In the genomic region with DNA sequence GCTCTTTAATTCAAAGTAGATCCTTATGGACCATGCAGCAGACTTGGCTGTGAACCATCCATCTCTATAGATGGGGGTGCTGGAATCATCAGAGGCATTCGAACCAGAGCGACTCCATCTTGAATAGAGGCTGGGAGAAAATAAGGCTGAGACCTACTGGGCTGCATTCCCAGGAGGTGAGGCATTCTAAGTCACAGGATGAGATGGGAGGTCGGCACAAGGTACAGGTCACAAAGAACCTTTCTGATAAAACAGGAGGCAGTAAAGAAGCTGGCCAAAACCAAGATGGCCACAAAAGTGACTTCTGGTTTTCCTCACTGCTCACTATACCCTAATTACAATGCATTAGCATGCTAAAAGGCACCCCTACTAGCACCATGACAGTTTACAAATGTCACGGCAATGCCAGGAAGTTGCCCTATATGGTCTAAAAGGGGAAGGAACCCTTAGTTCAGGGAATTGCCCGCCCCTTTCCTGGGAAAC, we compare ENCODE assay signal across 1 cellular context.
TF ChIP-seq lines count a peak whose summit lies in the region.

No MANE protein-coding gene starts in this region.

TF ChIP-seq in K562, 482 proteins besides CTCF, POLR2A, EP300 and RAD21 (continued from another document):
- TF ChIP-seq, protein P1, sequence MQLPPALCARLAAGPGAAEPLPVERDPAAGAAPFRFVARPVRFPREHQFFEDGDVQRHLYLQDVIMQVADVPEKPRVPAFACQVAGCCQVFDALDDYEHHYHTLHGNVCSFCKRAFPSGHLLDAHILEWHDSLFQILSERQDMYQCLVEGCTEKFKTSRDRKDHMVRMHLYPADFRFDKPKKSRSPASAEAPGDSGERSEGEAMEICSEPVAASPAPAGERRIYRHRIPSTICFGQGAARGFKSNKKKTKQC (CRISPR knock-in tag; IDR thresholded peaks at IDR 0.05): no peak
- TF ChIP-seq, protein P2, sequence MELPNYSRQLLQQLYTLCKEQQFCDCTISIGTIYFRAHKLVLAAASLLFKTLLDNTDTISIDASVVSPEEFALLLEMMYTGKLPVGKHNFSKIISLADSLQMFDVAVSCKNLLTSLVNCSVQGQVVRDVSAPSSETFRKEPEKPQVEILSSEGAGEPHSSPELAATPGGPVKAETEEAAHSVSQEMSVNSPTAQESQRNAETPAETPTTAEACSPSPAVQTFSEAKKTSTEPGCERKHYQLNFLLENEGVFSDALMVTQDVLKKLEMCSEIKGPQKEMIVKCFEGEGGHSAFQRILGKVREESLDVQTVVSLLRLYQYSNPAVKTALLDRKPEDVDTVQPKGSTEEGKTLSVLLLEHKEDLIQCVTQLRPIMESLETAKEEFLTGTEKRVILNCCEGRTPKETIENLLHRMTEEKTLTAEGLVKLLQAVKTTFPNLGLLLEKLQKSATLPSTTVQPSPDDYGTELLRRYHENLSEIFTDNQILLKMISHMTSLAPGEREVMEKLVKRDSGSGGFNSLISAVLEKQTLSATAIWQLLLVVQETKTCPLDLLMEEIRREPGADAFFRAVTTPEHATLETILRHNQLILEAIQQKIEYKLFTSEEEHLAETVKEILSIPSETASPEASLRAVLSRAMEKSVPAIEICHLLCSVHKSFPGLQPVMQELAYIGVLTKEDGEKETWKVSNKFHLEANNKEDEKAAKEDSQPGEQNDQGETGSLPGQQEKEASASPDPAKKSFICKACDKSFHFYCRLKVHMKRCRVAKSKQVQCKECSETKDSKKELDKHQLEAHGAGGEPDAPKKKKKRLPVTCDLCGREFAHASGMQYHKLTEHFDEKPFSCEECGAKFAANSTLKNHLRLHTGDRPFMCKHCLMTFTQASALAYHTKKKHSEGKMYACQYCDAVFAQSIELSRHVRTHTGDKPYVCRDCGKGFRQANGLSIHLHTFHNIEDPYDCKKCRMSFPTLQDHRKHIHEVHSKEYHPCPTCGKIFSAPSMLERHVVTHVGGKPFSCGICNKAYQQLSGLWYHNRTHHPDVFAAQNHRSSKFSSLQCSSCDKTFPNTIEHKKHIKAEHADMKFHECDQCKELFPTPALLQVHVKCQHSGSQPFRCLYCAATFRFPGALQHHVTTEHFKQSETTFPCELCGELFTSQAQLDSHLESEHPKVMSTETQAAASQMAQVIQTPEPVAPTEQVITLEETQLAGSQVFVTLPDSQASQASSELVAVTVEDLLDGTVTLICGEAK (IDR thresholded peaks at IDR 0.05): no peak
- TF ChIP-seq, protein P2 (CRISPR knock-in tag; IDR thresholded peaks at IDR 0.05): no peak
- no peak for TF ChIP-seq MECOM (CRISPR knock-in tag; IDR thresholded peaks at IDR 0.05)
- 0 out of 2 replicates have a peak, but pooled peaks have one; percentile 8 for TF ChIP-seq ZNF133 (CRISPR knock-in tag; IDR thresholded peaks at IDR 0.05)
- TF ChIP-seq TRIM28 (IDR thresholded peaks at IDR 0.05): no peak
- TF ChIP-seq TBP (optimal IDR thresholded peaks at IDR 0.05; ENCODE audit: low read depth, low read length): no peak
- TF ChIP-seq ZKSCAN1 (IDR thresholded peaks at IDR 0.05; ENCODE audit: low read depth, low read length): no peak
- no peak for TF ChIP-seq HDAC3 (IDR thresholded peaks at IDR 0.05; ENCODE audit: borderline replicate concordance, partially characterized antibody)
- TF ChIP-seq, protein P3, sequence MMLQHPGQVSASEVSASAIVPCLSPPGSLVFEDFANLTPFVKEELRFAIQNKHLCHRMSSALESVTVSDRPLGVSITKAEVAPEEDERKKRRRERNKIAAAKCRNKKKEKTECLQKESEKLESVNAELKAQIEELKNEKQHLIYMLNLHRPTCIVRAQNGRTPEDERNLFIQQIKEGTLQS (IDR thresholded peaks at IDR 0.05): no peak
- TF ChIP-seq, protein P3 (CRISPR knock-in tag; conservative IDR thresholded peaks at IDR 0.05): no peak
- peak; percentile 87 for TF ChIP-seq ZNF41 (CRISPR knock-in tag; conservative IDR thresholded peaks at IDR 0.05)
- no peak for TF ChIP-seq RFX5 (IDR thresholded peaks at IDR 0.05; ENCODE audit: low read depth, low read length)
- no peak for TF ChIP-seq ZBTB1 (CRISPR knock-in tag; IDR thresholded peaks at IDR 0.05; ENCODE audit: borderline replicate concordance, low read depth)
- TF ChIP-seq ZNF239 (CRISPR knock-in tag; IDR thresholded peaks at IDR 0.05): peak; percentile 90
- no peak for TF ChIP-seq MYBL2 (IDR thresholded peaks at IDR 0.05; ENCODE audit: low read depth)
- TF ChIP-seq MYBL2 (CRISPR knock-in tag; IDR thresholded peaks at IDR 0.05; ENCODE audit: borderline replicate concordance): no peak
- peak; percentile 95 for TF ChIP-seq SMAD3 (CRISPR knock-in tag; conservative IDR thresholded peaks at IDR 0.05)
- TF ChIP-seq NFATC3 (IDR thresholded peaks at IDR 0.05): no peak
- TF ChIP-seq HEY1 (CRISPR knock-in tag; IDR thresholded peaks at IDR 0.05; ENCODE audit: borderline replicate concordance): no peak
- TF ChIP-seq GATA2 (CRISPR knock-in tag; IDR thresholded peaks at IDR 0.05): no peak
- TF ChIP-seq, protein P4, sequence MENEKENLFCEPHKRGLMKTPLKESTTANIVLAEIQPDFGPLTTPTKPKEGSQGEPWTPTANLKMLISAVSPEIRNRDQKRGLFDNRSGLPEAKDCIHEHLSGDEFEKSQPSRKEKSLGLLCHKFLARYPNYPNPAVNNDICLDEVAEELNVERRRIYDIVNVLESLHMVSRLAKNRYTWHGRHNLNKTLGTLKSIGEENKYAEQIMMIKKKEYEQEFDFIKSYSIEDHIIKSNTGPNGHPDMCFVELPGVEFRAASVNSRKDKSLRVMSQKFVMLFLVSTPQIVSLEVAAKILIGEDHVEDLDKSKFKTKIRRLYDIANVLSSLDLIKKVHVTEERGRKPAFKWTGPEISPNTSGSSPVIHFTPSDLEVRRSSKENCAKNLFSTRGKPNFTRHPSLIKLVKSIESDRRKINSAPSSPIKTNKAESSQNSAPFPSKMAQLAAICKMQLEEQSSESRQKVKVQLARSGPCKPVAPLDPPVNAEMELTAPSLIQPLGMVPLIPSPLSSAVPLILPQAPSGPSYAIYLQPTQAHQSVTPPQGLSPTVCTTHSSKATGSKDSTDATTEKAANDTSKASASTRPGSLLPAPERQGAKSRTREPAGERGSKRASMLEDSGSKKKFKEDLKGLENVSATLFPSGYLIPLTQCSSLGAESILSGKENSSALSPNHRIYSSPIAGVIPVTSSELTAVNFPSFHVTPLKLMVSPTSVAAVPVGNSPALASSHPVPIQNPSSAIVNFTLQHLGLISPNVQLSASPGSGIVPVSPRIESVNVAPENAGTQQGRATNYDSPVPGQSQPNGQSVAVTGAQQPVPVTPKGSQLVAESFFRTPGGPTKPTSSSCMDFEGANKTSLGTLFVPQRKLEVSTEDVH (IDR thresholded peaks at IDR 0.05; ENCODE audit: low read depth, partially characterized antibody): no peak
- TF ChIP-seq ZNF445 (CRISPR knock-in tag; IDR thresholded peaks at IDR 0.05; ENCODE audit: low read depth): peak; percentile 50; the same call in 1 of the 2 replicates
- TF ChIP-seq SPI1 (IDR thresholded peaks at IDR 0.05; ENCODE audit: borderline replicate concordance, low read depth, low read length): no peak
- TF ChIP-seq ZNF24 (IDR thresholded peaks at IDR 0.05): no peak
- TF ChIP-seq, protein P5, sequence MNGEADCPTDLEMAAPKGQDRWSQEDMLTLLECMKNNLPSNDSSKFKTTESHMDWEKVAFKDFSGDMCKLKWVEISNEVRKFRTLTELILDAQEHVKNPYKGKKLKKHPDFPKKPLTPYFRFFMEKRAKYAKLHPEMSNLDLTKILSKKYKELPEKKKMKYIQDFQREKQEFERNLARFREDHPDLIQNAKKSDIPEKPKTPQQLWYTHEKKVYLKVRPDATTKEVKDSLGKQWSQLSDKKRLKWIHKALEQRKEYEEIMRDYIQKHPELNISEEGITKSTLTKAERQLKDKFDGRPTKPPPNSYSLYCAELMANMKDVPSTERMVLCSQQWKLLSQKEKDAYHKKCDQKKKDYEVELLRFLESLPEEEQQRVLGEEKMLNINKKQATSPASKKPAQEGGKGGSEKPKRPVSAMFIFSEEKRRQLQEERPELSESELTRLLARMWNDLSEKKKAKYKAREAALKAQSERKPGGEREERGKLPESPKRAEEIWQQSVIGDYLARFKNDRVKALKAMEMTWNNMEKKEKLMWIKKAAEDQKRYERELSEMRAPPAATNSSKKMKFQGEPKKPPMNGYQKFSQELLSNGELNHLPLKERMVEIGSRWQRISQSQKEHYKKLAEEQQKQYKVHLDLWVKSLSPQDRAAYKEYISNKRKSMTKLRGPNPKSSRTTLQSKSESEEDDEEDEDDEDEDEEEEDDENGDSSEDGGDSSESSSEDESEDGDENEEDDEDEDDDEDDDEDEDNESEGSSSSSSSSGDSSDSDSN (IDR thresholded peaks at IDR 0.05; ENCODE audit: borderline replicate concordance in 1 of 2, low read depth in 2 of 2, low read length in 2 of 2): no peak
- peak; percentile 92 for TF ChIP-seq HIVEP1 (CRISPR knock-in tag; IDR thresholded peaks at IDR 0.05)
- TF ChIP-seq ZC3H8 (IDR thresholded peaks at IDR 0.05): no peak
- 0 out of 2 replicates have a peak, but pooled peaks have one; percentile 68 for TF ChIP-seq RHOXF2B (CRISPR knock-in tag; conservative IDR thresholded peaks at IDR 0.05)
- TF ChIP-seq, protein P6, sequence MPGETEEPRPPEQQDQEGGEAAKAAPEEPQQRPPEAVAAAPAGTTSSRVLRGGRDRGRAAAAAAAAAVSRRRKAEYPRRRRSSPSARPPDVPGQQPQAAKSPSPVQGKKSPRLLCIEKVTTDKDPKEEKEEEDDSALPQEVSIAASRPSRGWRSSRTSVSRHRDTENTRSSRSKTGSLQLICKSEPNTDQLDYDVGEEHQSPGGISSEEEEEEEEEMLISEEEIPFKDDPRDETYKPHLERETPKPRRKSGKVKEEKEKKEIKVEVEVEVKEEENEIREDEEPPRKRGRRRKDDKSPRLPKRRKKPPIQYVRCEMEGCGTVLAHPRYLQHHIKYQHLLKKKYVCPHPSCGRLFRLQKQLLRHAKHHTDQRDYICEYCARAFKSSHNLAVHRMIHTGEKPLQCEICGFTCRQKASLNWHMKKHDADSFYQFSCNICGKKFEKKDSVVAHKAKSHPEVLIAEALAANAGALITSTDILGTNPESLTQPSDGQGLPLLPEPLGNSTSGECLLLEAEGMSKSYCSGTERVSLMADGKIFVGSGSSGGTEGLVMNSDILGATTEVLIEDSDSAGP (CRISPR knock-in tag; IDR thresholded peaks at IDR 0.05): no peak
- TF ChIP-seq ZNF12 (CRISPR knock-in tag; IDR thresholded peaks at IDR 0.05): no peak
- no peak for TF ChIP-seq RBM25 (IDR thresholded peaks at IDR 0.05; ENCODE audit: low read depth, low read length, severe bottlenecking)
- TF ChIP-seq KAT2B (IDR thresholded peaks at IDR 0.05; ENCODE audit: low read depth, low read length): no peak
- no peak for TF ChIP-seq ZSCAN29 (IDR thresholded peaks at IDR 0.05)
- TF ChIP-seq ZNF444 (CRISPR knock-in tag; IDR thresholded peaks at IDR 0.05): peak; percentile 53; the same call in 1 of the 2 replicates
- TF ChIP-seq BDP1 (IDR thresholded peaks at IDR 0.05; ENCODE audit: insufficient read depth, insufficient read length): no peak
- TF ChIP-seq MTF1 (CRISPR knock-in tag; IDR thresholded peaks at IDR 0.05; ENCODE audit: borderline replicate concordance): no peak
- TF ChIP-seq ZNF431 (CRISPR knock-in tag; IDR thresholded peaks at IDR 0.05): no peak
